In the genomic region with DNA sequence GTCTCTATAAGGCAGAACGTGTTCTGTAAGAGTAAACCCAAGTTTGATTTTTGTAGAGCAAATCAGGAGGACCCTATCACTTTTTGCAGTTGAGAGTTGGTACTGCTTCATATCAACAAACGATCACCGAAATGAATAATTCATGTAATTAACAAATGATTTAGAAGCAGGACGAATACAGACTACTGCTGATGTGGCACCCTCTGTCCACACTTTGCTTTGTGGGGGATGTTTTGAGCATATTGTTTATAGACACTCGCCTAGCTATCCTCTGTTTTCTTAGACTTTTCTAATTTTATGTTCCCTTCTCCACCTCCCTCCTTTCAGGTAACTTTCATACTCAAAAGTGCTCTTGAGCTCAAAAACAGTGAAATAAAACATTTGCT, we compare ENCODE assay signal across 8 cellular contexts. TPM values are rescaled to one million over a fixed set of nuclear protein-coding genes. Genes with fewer than 3 reads are reported as not detected.
DNase-seq lines count a peak whose midpoint lies in the region; ATAC-seq and TF ChIP-seq lines count a peak whose summit lies in the region.

No MANE protein-coding gene starts in this region.

- H3K36me3 ChIP-seq in cardiac muscle cell (no peaks in the 10 kb centered on the region), adipocyte (ENCODE audit: control insufficient read depth, insufficient read depth, low read length, severe bottlenecking) (no peaks in the 10 kb centered on the region), upper lobe of left lung (no peaks in the 10 kb centered on the region)

- H3K27ac ChIP-seq in cardiac muscle cell: peak overlapping the region; percentile 90
- peak overlapping the region; percentile 92 to 99 (median 96) for H3K27ac ChIP-seq in upper lobe of left lung

- no peak for TF ChIP-seq POLR2A in upper lobe of left lung (IDR thresholded peaks at IDR 0.05)

- peak overlapping the region; percentile 53 for H3K4me3 ChIP-seq in cardiac muscle cell
- peak overlapping the region; percentile 96 for H3K4me3 ChIP-seq in adipocyte (ENCODE audit: low read length)
- H3K4me3 ChIP-seq in upper lobe of left lung: peak overlapping the region in 3 of 4 donors; percentile 69 to 89 (median 77)

- H3K27me3 ChIP-seq in cardiac muscle cell: no peaks in the 10 kb centered on the region
- no peaks in the 10 kb centered on the region for H3K27me3 ChIP-seq in adipocyte (replicated peaks; ENCODE audit: control insufficient read depth, insufficient read depth, low read length)
- no peaks in the 10 kb centered on the region for H3K27me3 ChIP-seq in upper lobe of left lung

- 2 to 3% methylated on average over 5 of the region's 5 CpGs for WGBS in upper lobe of left lung, 2 donors

- H3K4me1 ChIP-seq in cardiac muscle cell (ENCODE audit: low read depth) (peaks cover 14% of the 10 kb centered on the region), adipocyte (ENCODE audit: control insufficient read depth, insufficient read depth, low read length) (peaks cover 31% of the 10 kb centered on the region), upper lobe of left lung (peaks cover 13 to 41% (median 16%) of the 10 kb centered on the region in 4 donors)

- DNase-seq in cardiac muscle cell (ENCODE audit: low read depth in 1 of 2, low spot score in 1 of 2) (peak in 1 of 2 donors; percentile 21), Right ventricle myocardium inferior (ENCODE audit: missing footprints) (no peak), adipocyte (ENCODE audit: low read depth) (peak; percentile 51), left kidney (ENCODE audit: low read depth, low spot score) (peak; percentile 31), upper lobe of left lung (no peak), iPS-NIHi7 (ENCODE audit: extremely low spot score) (no peak)
- no peak for DNase-seq in activated CD4-positive, alpha-beta T cell treated with anti-CD3 and anti-CD28 coated beads, Interleukin-2, amount 50 U/mL, for 4 hours

- ATAC-seq in Right ventricle myocardium inferior (no peak), upper lobe of left lung (ENCODE audit: low FRiP score in 2 of 2) (no peak), HG02884 (IDR thresholded peaks at IDR 0.05; ENCODE audit: unreplicated experiment) (no peak)

- intact Hi-C loops in Right ventricle myocardium inferior (cut with DNase I): loop anchor here (5.0 kb wide), 3 partner anchors 53 to 123 kb away; no protein-coding TSS in a partner anchor

- TF ChIP-seq CTCF in cardiac muscle cell (IDR thresholded peaks at IDR 0.05; ENCODE audit: low read depth, low read length) (no peak), upper lobe of left lung (IDR thresholded peaks at IDR 0.05) (no peak)

- no peak for TF ChIP-seq EP300 in upper lobe of left lung (IDR thresholded peaks at IDR 0.05)

- H3K9me3 ChIP-seq in cardiac muscle cell (ENCODE audit: low read depth) (no peaks in the 10 kb centered on the region), adipocyte (ENCODE audit: control insufficient read depth, low read length) (no peaks in the 10 kb centered on the region), upper lobe of left lung (no peaks in the 10 kb centered on the region)

- peak overlapping the region; percentile 93 for H3K9ac ChIP-seq in adipocyte (ENCODE audit: low read length)

RNA-seq across cellular contexts. Expression of gene CD2AP, which starts 1.6 kb away (rescaled TPM):
- total RNA-seq in cardiac muscle cell: 12.7 and 19.2 TPM in 2 replicates
- 9.8 and 15.9 TPM in 2 replicates for polyA plus RNA-seq in cardiac muscle cell
- total RNA-seq in Right ventricle myocardium inferior: 10.0 TPM
- total RNA-seq in upper lobe of left lung: 10 to 100 TPM; 22.0 to 86.5 (median 29.3) TPM

Comparison
In these comparisons a context has a peak if more than half of its experiments do, and no peak if none do; other contexts are left out.
1. DNase-seq: peak in adipocyte (single experiment) and left kidney (single experiment); none in Right ventricle myocardium inferior (single experiment), upper lobe of left lung (0 of 2), iPS-NIHi7 (single experiment) and activated CD4-positive, alpha-beta T cell treated with anti-CD3 and anti-CD28 coated beads, Interleukin-2, amount 50 U/mL, for 4 hours (0 of 2).
2. Peak in every context shown above with its lines, with median percentiles within 50 percentile points of each other: H3K4me3 ChIP-seq.